ENCODE assay signal across 20 cellular contexts in the genomic region with DNA sequence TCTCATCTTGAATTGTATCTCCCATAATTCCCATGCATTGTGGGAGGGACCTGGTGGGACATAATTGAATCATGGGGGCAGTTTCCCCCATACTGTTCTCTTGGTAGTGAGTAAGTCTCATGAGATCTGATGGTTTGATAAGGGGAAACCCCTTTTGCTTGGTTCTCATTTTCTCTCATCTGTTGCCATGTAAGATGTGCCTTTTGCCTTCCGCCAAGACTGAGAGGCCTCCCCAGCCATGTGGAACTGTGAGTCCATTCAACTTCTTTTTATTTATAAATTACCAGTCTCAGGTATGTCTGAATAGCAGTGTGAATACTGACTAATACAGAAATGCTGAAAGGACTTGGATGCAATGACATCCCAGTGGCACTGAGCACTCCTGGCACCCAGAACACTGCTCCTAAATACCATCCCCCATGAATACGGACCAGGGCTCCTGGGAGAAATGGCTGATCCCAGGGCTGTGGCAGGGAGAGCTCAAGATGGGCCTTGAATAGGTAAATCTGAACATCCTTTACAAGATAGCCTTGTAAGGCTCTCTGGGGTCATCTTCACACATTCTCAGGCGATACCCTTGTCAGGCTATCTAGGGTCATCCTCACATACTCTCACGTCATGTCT. TPM values are rescaled to one million over a fixed set of nuclear protein-coding genes. Genes with fewer than 3 reads are reported as not detected.
DNase-seq lines count a peak whose midpoint lies in the region; ATAC-seq and TF ChIP-seq lines count a peak whose summit lies in the region.
"Had no signal": no experiment of that assay in that cellular context is flagged by ENCODE, and none has a peak within 500 bp of the region (broad histone marks: within the 10 kb centered on the region; RNA-seq: fewer than 3 reads in every experiment).

No MANE protein-coding gene starts in this region.

- H3K36me3 Mint-ChIP-seq in neural crest cell (ENCODE audit: low read depth) (no peaks in the 10 kb centered on the region), endothelial cell (ENCODE audit: low read depth, unreplicated experiment) (no peaks in the 10 kb centered on the region)
- H3K36me3 Mint-ChIP-seq: activated CD8-positive, alpha-beta memory T cell treated with anti-CD3 and anti-CD28 coated beads, Interleukin-2, amount 10 ng/mL, durations not matched to agents 7 days and 5 days had no signal

- DNase-seq in stimulated activated CD4-positive, alpha-beta T cell treated with anti-CD3 and anti-CD28 coated beads, Interleukin-4, amount 100 ng/mL, for 24 hours: peak; percentile 11
- DNase-seq in stimulated activated CD4-positive, alpha-beta T cell treated with anti-CD3 and anti-CD28 coated beads, Interleukin-2, amount 100 ng/mL, for 24 hours: no peak
- peak; percentile 25 for DNase-seq in OCI-LY7 (ENCODE audit: low spot score)
- no peak for DNase-seq in neural crest cell (ENCODE audit: low read depth, low spot score)
- DNase-seq in GM19238 (ENCODE audit: insufficient read length, low spot score): no peak
- no peak for DNase-seq in endothelial cell (ENCODE audit: low spot score)
- DNase-seq: activated CD8-positive, alpha-beta memory T cell treated with anti-CD3 and anti-CD28 coated beads, Interleukin-2, amount 10 ng/mL, durations not matched to agents 7 days and 5 days; body of pancreas; effector CD4-positive, alpha-beta T cell; mammary epithelial cell; NCI-H1436 treated with DMSO at 0.1 percent for 48 hours; NCI-H524; nucleus accumbens; SHP77; stimulated activated CD4-positive, alpha-beta T cell treated with anti-CD3 and anti-CD28 coated beads, Interleukin-4, amount 100 ng/mL, for 1 hour had no signal

- CTCF ChIA-PET in OCI-LY7 (lab: Charles Lee; ENCODE audit: unreplicated experiment): no interaction called here

- H3K4me1 ChIP-seq in OCI-LY7 (ENCODE audit: insufficient read depth, low read length, poor library complexity, severe bottlenecking): peaks cover 44% of the 10 kb centered on the region

- H3K9me2 ChIP-seq in OCI-LY7 (ENCODE audit: insufficient read depth, low read length): no peaks in the 10 kb centered on the region

- H3K27ac ChIP-seq in OCI-LY7 (ENCODE audit: low read depth, low read length, poor library complexity, severe bottlenecking): no peak overlapping the region
- H3K27ac ChIP-seq: body of pancreas, KMS-11, skin epidermis had no signal

- no peak overlapping the region for H3K4me2 ChIP-seq in OCI-LY7 (ENCODE audit: low read length)
- H3K4me2 ChIP-seq: KMS-11 had no signal

- POLR2A ChIA-PET in OCI-LY7 (lab: Charles Lee): interaction anchor here (1.1 kb wide), 2 partner anchors 8 to 20 kb away, joined by 3 to 4 read pairs; a partner anchor contains a TSS

- H3K27me3 Mint-ChIP-seq in neural crest cell (ENCODE audit: low read depth) (no peaks in the 10 kb centered on the region), endothelial cell (ENCODE audit: unreplicated experiment) (peaks cover 2% of the 10 kb centered on the region)
- H3K27me3 Mint-ChIP-seq: activated CD8-positive, alpha-beta memory T cell treated with anti-CD3 and anti-CD28 coated beads, Interleukin-2, amount 10 ng/mL, durations not matched to agents 7 days and 5 days; stimulated activated naive CD8-positive, alpha-beta T cell treated with anti-CD3 and anti-CD28 coated beads, Interleukin-15, Interleukin-2, amounts not matched to agents 100 ng/mL and 50 ng/mL, for 24 hours had no signal

- H3K27ac Mint-ChIP-seq in neural crest cell (ENCODE audit: unreplicated experiment) (no peak overlapping the region), endothelial cell (ENCODE audit: unreplicated experiment) (no peak overlapping the region)
- H3K27ac Mint-ChIP-seq: activated CD8-positive, alpha-beta memory T cell treated with anti-CD3 and anti-CD28 coated beads, Interleukin-2, amount 10 ng/mL, durations not matched to agents 7 days and 5 days; stimulated activated naive CD8-positive, alpha-beta T cell treated with anti-CD3 and anti-CD28 coated beads, Interleukin-15, Interleukin-2, amounts not matched to agents 100 ng/mL and 50 ng/mL, for 24 hours had no signal

- H3K4me3 Mint-ChIP-seq in neural crest cell (peak overlapping the region; percentile 70), endothelial cell (ENCODE audit: unreplicated experiment) (no peak overlapping the region)
- H3K4me3 Mint-ChIP-seq: activated CD8-positive, alpha-beta memory T cell treated with anti-CD3 and anti-CD28 coated beads, Interleukin-2, amount 10 ng/mL, durations not matched to agents 7 days and 5 days; stimulated activated naive CD8-positive, alpha-beta T cell treated with anti-CD3 and anti-CD28 coated beads, Interleukin-15, Interleukin-2, amounts not matched to agents 100 ng/mL and 50 ng/mL, for 24 hours had no signal

- intact Hi-C loops in OCI-LY7 (cut with micrococcal nuclease; ENCODE audit: unreplicated experiment): loop anchor here (5.0 kb wide), 1 partner anchor 148 kb away; no protein-coding TSS in a partner anchor

- TF ChIP-seq CTCF in OCI-LY7 (conservative IDR thresholded peaks at IDR 0.05; ENCODE audit: low read length) (no peak), neural crest cell (conservative IDR thresholded peaks at IDR 0.05) (no peak), endothelial cell (IDR thresholded peaks at IDR 0.05; ENCODE audit: unreplicated experiment) (no peak)

- peaks cover 13% of the 10 kb centered on the region; the same call in 1 of the 2 replicates for H3K79me2 ChIP-seq in OCI-LY7 (ENCODE audit: insufficient read depth, low read depth, low read length)

- no peaks in the 10 kb centered on the region for H4K20me1 ChIP-seq in OCI-LY7 (ENCODE audit: insufficient read depth, low read length)

- no peaks in the 10 kb centered on the region for H3K9me3 ChIP-seq in OCI-LY7 (ENCODE audit: low read length)
- H3K9me3 ChIP-seq: body of pancreas had no signal

- H3K9me3 Mint-ChIP-seq in neural crest cell: no peaks in the 10 kb centered on the region
- H3K9me3 Mint-ChIP-seq in endothelial cell (ENCODE audit: unreplicated experiment): no peaks in the 10 kb centered on the region
- H3K9me3 Mint-ChIP-seq: stimulated activated naive CD8-positive, alpha-beta T cell treated with anti-CD3 and anti-CD28 coated beads, Interleukin-15, Interleukin-2, amounts not matched to agents 100 ng/mL and 50 ng/mL, for 24 hours had no signal

- no peak for ATAC-seq in HG03025 (IDR thresholded peaks at IDR 0.05; ENCODE audit: low FRiP score, unreplicated experiment)
- ATAC-seq: activated CD4-positive, CD25-positive, alpha-beta regulatory T cell treated with anti-CD3 and anti-CD28 coated beads, Interleukin-2, amount 50 U/mL, for 24 hours; activated CD8-positive, alpha-beta memory T cell treated with anti-CD3 and anti-CD28 coated beads, Interleukin-2, amount 10 ng/mL, durations not matched to agents 7 days and 5 days; body of pancreas had no signal

- no TSS peak for BruUV-seq in OCI-LY7 (replicated peaks; lab: Mats Ljungman, UMichigan)

- H2AFZ ChIP-seq in OCI-LY7 (ENCODE audit: low read length): no peak overlapping the region

- no peaks in the 10 kb centered on the region for H3K36me3 ChIP-seq in OCI-LY7 (ENCODE audit: insufficient read depth, low read length)

- no peak overlapping the region for H3K4me3 ChIP-seq in OCI-LY7 (ENCODE audit: low read depth, low read length, poor library complexity, severe bottlenecking)
- H3K4me3 ChIP-seq: body of pancreas, skin epidermis had no signal

- H3K4me1 Mint-ChIP-seq in neural crest cell (peaks cover 13% of the 10 kb centered on the region), endothelial cell (ENCODE audit: unreplicated experiment) (peaks cover 8% of the 10 kb centered on the region)

RNA-seq across cellular contexts. Expression of a gene that starts 19.4 kb away (rescaled TPM):
- 20.2 and 22.9 TPM in 2 replicates for total RNA-seq in OCI-LY7 (2014; rRNA removed; shearing (Covaris generic))
- total RNA-seq in OCI-LY7 (2022): 20.4 and 24.8 TPM in 2 replicates
- total RNA-seq in neural crest cell: 13.6 and 14.5 TPM in 2 replicates
- total RNA-seq in endothelial cell (ENCODE audit: unreplicated experiment): 36.0 TPM

RNA-seq across cellular contexts. Expression of a gene that starts 52.7 kb away (rescaled TPM):
- total RNA-seq in OCI-LY7 (2014; rRNA removed; shearing (Covaris generic)): 22.9 and 34.9 TPM in 2 replicates
- 44.7 and 75.9 TPM in 2 replicates for total RNA-seq in OCI-LY7 (2022)
- 0.91 and 1.1 TPM in 2 replicates for total RNA-seq in neural crest cell
- total RNA-seq in endothelial cell (ENCODE audit: unreplicated experiment): 0.72 TPM
- total RNA-seq: activated CD8-positive, alpha-beta memory T cell treated with anti-CD3 and anti-CD28 coated beads, Interleukin-2, amount 10 ng/mL, durations not matched to agents 7 days and 5 days had no signal

Comparison
In these comparisons a context has a peak if more than half of its experiments do, and no peak if none do; other contexts are left out.
1. DNase-seq: peak in stimulated activated CD4-positive, alpha-beta T cell treated with anti-CD3 and anti-CD28 coated beads, Interleukin-4, amount 100 ng/mL, for 24 hours (single experiment) and OCI-LY7 (single experiment); none in stimulated activated CD4-positive, alpha-beta T cell treated with anti-CD3 and anti-CD28 coated beads, Interleukin-2, amount 100 ng/mL, for 24 hours (0 of 2), neural crest cell (single experiment), GM19238 (single experiment) and endothelial cell (single experiment).
2. RNA of a gene that starts 52.7 kb away (total RNA-seq): 22.9 to 75.9 TPM in OCI-LY7; 0.91 to 1.1 TPM in neural crest cell and 0.72 TPM in endothelial cell (single experiment); every median in the first group is over 10 times any median in the second.